In genomic region chr7:20270867-20271266, GRCh38 we compare ENCODE assay signal across 11 cellular contexts.
DNase-seq lines count a peak whose midpoint lies in the region; ATAC-seq and TF ChIP-seq lines count a peak whose summit lies in the region.
"Had no signal": no experiment of that assay in that cellular context is flagged by ENCODE, and none has a peak within 500 bp of the region (broad histone marks: within the 10 kb centered on the region; RNA-seq: fewer than 3 reads in every experiment).

No MANE protein-coding gene starts in this region.

- ATAC-seq in GM21825 (IDR thresholded peaks at IDR 0.05; ENCODE audit: unreplicated experiment) (peak; percentile 87), HG03354 (IDR thresholded peaks at IDR 0.05; ENCODE audit: poor library complexity, severe bottlenecking, unreplicated experiment) (peak; percentile 83)

- H3K36me3 ChIP-seq in neuron (ENCODE audit: insufficient read depth, low read length): no peaks in the 10 kb centered on the region
- H3K36me3 ChIP-seq: colonic mucosa had no signal

- H3K9me3 ChIP-seq in neuron (ENCODE audit: low read length): peaks cover 2% of the 10 kb centered on the region
- H3K9me3 ChIP-seq: colonic mucosa had no signal

- H3K4me3 ChIP-seq in neuron (ENCODE audit: low read length): no peak overlapping the region
- H3K4me3 ChIP-seq: colonic mucosa had no signal

- H3K27me3 ChIP-seq in neuron (ENCODE audit: insufficient read depth, low read length): no peaks in the 10 kb centered on the region
- H3K27me3 ChIP-seq: colonic mucosa had no signal

- TF ChIP-seq POLR2A in GM19099 (IDR thresholded peaks at IDR 0.05; ENCODE audit: extremely low read depth, insufficient read length, low read depth): peak; percentile 28

- DNase-seq in AML-193 (lab: John Stamatoyannopoulos, UW) (no peak), NCI-H2196 (lab: John Stamatoyannopoulos, UW; ENCODE audit: unreplicated experiment) (no peak), NK-92 (lab: John Stamatoyannopoulos, UW; ENCODE audit: unreplicated experiment) (no peak)
- DNase-seq: activated effector memory CD4-positive, alpha-beta T cell treated with anti-CD3 and anti-CD28 coated beads, Interleukin-2, amount 50 U/mL, for 16 hours; colonic mucosa; glutamatergic neuron; NCI-H1105 had no signal

- no peaks in the 10 kb centered on the region for H3K4me1 ChIP-seq in neuron (ENCODE audit: insufficient read depth, low read length)
- H3K4me1 ChIP-seq: colonic mucosa had no signal

- peak overlapping the region; percentile 9 for H2AFZ ChIP-seq in neuron (ENCODE audit: low read depth, low read length)
